1 cellular context compared by ENCODE assay signal in genomic region chr20:50810842-50811241, GRCh38.
A peak's percentile ranks its signal among the peaks of the same experiment; 100 is the strongest.
TF ChIP-seq lines count a peak whose summit lies in the region.

No MANE protein-coding gene starts in this region.

TF ChIP-seq in GM12878, 131 proteins besides CTCF, POLR2A, EP300 and RAD21 (continued from another document):
- TF ChIP-seq, protein P1, sequence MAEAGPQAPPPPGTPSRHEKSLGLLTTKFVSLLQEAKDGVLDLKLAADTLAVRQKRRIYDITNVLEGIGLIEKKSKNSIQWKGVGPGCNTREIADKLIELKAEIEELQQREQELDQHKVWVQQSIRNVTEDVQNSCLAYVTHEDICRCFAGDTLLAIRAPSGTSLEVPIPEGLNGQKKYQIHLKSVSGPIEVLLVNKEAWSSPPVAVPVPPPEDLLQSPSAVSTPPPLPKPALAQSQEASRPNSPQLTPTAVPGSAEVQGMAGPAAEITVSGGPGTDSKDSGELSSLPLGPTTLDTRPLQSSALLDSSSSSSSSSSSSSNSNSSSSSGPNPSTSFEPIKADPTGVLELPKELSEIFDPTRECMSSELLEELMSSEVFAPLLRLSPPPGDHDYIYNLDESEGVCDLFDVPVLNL (IDR thresholded peaks at IDR 0.05; ENCODE audit: low read depth, low read length): no peak
- TF ChIP-seq TCF12 (IDR thresholded peaks at IDR 0.05; ENCODE audit: low read depth, low read length) (peak; percentile 94), FOS (IDR thresholded peaks at IDR 0.05; ENCODE audit: borderline replicate concordance, extremely low read depth, insufficient read length) (no peak), TCF3 (IDR thresholded peaks at IDR 0.05; ENCODE audit: borderline replicate concordance, insufficient read depth, low read depth, low read length) (peak; percentile 80; the same call in 1 of the 2 replicates), MLLT1 (IDR thresholded peaks at IDR 0.05) (no peak), TAF1 (IDR thresholded peaks at IDR 0.05; ENCODE audit: borderline replicate concordance, low read depth, low read length) (no peak), CBFB (IDR thresholded peaks at IDR 0.05; ENCODE audit: low read depth) (0 out of 2 replicates have a peak, but pooled peaks have one; percentile 23), HDAC2 (IDR thresholded peaks at IDR 0.05) (peak; percentile 78; the same call in 1 of the 2 replicates), YY1 (IDR thresholded peaks at IDR 0.05; ENCODE audit: low read depth, low read length) (peak; percentile 29; the same call in 1 of the 2 replicates), SP1 (IDR thresholded peaks at IDR 0.05; ENCODE audit: low read depth, low read length) (no peak), SMAD1 (IDR thresholded peaks at IDR 0.05; ENCODE audit: low read depth, partially characterized antibody) (no peak), MEF2B (IDR thresholded peaks at IDR 0.05; ENCODE audit: partially characterized antibody, poor library complexity, severe bottlenecking) (no peak), SUPT20H (IDR thresholded peaks at IDR 0.05; ENCODE audit: borderline replicate concordance, control insufficient read depth, low read depth, low read length) (no peak), MTA2 (IDR thresholded peaks at IDR 0.05; ENCODE audit: low read depth) (peak; percentile 35; the same call in 1 of the 2 replicates), TARDBP (IDR thresholded peaks at IDR 0.05; ENCODE audit: borderline replicate concordance) (no peak), MYC (IDR thresholded peaks at IDR 0.05; ENCODE audit: insufficient read depth, insufficient read length, insufficient replicate concordance, low read length, severe bottlenecking) (no peak), PAX8 (IDR thresholded peaks at IDR 0.05) (no peak), SREBF2 (IDR thresholded peaks at IDR 0.05; ENCODE audit: low read length) (no peak), JUND (IDR thresholded peaks at IDR 0.05; ENCODE audit: low read depth, low read length) (no peak), NRF1 (conservative IDR thresholded peaks at IDR 0.05; ENCODE audit: low read depth, low read length) (no peak), CEBPZ (IDR thresholded peaks at IDR 0.05; ENCODE audit: low read depth, low read length) (no peak), ATF3 (IDR thresholded peaks at IDR 0.05; ENCODE audit: borderline replicate concordance, extremely low read depth, low read depth, low read length) (no peak), RELB (IDR thresholded peaks at IDR 0.05; ENCODE audit: low read depth) (peak; percentile 66), MEF2A (IDR thresholded peaks at IDR 0.05; ENCODE audit: insufficient read depth, low read depth, low read length) (0 out of 2 replicates have a peak, but pooled peaks have one; percentile 21), NFXL1 (IDR thresholded peaks at IDR 0.05; ENCODE audit: borderline replicate concordance) (no peak; the same call in 1 of the 2 replicates), ATF7 (IDR thresholded peaks at IDR 0.05; ENCODE audit: low read depth) (0 out of 2 replicates have a peak, but pooled peaks have one; percentile 10), POLR2AphosphoS2 (IDR thresholded peaks at IDR 0.05; ENCODE audit: low read depth, low read length) (no peak)
- TF ChIP-seq, protein P2, sequence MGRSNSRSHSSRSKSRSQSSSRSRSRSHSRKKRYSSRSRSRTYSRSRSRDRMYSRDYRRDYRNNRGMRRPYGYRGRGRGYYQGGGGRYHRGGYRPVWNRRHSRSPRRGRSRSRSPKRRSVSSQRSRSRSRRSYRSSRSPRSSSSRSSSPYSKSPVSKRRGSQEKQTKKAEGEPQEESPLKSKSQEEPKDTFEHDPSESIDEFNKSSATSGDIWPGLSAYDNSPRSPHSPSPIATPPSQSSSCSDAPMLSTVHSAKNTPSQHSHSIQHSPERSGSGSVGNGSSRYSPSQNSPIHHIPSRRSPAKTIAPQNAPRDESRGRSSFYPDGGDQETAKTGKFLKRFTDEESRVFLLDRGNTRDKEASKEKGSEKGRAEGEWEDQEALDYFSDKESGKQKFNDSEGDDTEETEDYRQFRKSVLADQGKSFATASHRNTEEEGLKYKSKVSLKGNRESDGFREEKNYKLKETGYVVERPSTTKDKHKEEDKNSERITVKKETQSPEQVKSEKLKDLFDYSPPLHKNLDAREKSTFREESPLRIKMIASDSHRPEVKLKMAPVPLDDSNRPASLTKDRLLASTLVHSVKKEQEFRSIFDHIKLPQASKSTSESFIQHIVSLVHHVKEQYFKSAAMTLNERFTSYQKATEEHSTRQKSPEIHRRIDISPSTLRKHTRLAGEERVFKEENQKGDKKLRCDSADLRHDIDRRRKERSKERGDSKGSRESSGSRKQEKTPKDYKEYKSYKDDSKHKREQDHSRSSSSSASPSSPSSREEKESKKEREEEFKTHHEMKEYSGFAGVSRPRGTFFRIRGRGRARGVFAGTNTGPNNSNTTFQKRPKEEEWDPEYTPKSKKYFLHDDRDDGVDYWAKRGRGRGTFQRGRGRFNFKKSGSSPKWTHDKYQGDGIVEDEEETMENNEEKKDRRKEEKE (IDR thresholded peaks at IDR 0.05): no peak
TF ChIP-seq in GM12878: peak in this region for 31.
